9 cellular contexts compared by ENCODE assay signal in genomic region chr3:42024578-42025387, GRCh38.
DNase-seq lines count a peak whose midpoint lies in the region; ATAC-seq, FAIRE-seq and TF ChIP-seq lines count a peak whose summit lies in the region.
"Had no signal": no experiment of that assay in that cellular context is flagged by ENCODE, and none has a peak within 500 bp of the region (broad histone marks: within the 10 kb centered on the region; RNA-seq: fewer than 3 reads in every experiment).

No MANE protein-coding gene starts in this region.

- peaks cover 8% of the 10 kb centered on the region for H3K9me3 Mint-ChIP-seq in mesothelial cell of epicardium

- POLR2A ChIA-PET in A549 (lab: Yijun Ruan, JAX) = no interaction called here

- ATAC-seq in A549 (peak; percentile 45 to 53; a peak in 4 of 6 replicates), HG02623 (IDR thresholded peaks at IDR 0.05; ENCODE audit: unreplicated experiment) (no peak), GM21381 (IDR thresholded peaks at IDR 0.05; ENCODE audit: unreplicated experiment) (no peak), HG03457 (IDR thresholded peaks at IDR 0.05; ENCODE audit: unreplicated experiment) (no peak)

- WGBS in A549 (ENCODE audit: missing lambda C conversion rate) = 49% methylated on average over 10 of the region's 10 CpGs

- peak overlapping the region; percentile 99 for H3K27ac Mint-ChIP-seq in mesothelial cell of epicardium

- TF ChIP-seq EP300 in A549 (IDR thresholded peaks at IDR 0.05) = no peak

- H3K27me3 Mint-ChIP-seq in mesothelial cell of epicardium (ENCODE audit: low read depth) = no peaks in the 10 kb centered on the region

- CTCF ChIA-PET in A549 (lab: Yijun Ruan, JAX) = interaction anchor here (1.0 to 1.5 kb wide), 3 partner anchors 9 to 75 kb away, joined by 3 to 4 read pairs (median 4); no protein-coding TSS in a partner anchor

- TF ChIP-seq CTCF in A549 (IDR thresholded peaks at IDR 0.05) (no peak), mesothelial cell of epicardium (IDR thresholded peaks at IDR 0.05; ENCODE audit: unreplicated experiment) (no peak)

- TF ChIP-seq POLR2A in A549 (IDR thresholded peaks at IDR 0.05; ENCODE audit: low read length) = no peak

- DNase-seq in A549 (ENCODE audit: low read depth in 1 of 2, low spot score in 1 of 2) (no peak), mesothelial cell of epicardium (ENCODE audit: low spot score in 2 of 2, unreplicated experiment in 2 of 2) (peak in 1 of 2 experiments; percentile 45), RCC 7860 (ENCODE audit: low spot score) (no peak)

- H3K9me3 ChIP-seq in A549 = no peaks in the 10 kb centered on the region
- H3K9me3 ChIP-seq in HUES48 (ENCODE audit: control insufficient read depth, insufficient read depth, low read length) = no peaks in the 10 kb centered on the region

- H3K4me1 Mint-ChIP-seq in mesothelial cell of epicardium = peaks cover 63% of the 10 kb centered on the region

- H3K9ac ChIP-seq in HUES48 (ENCODE audit: low read depth, low read length) = peak overlapping the region; percentile 23

- no peak for TF ChIP-seq RAD21 in A549 (conservative IDR thresholded peaks at IDR 0.05 in 1 of 2, IDR thresholded peaks at IDR 0.05 in 1 of 2)

- peaks cover 50% of the 10 kb centered on the region for H3K4me1 ChIP-seq in A549
- peaks cover 46% of the 10 kb centered on the region for H3K4me1 ChIP-seq in HUES48 (ENCODE audit: control insufficient read depth, insufficient read depth, low read length)

- no peaks in the 10 kb centered on the region for H3K36me3 ChIP-seq in HUES48 (ENCODE audit: control insufficient read depth, insufficient read depth, low read length)

- peak overlapping the region; percentile 46 for H3K4me3 Mint-ChIP-seq in mesothelial cell of epicardium

- H3K36me3 Mint-ChIP-seq in mesothelial cell of epicardium = peaks cover 7% of the 10 kb centered on the region

- H3K4me3 ChIP-seq in A549 (0 out of 3 replicates have a peak overlapping the region, but pooled peaks have one; percentile 15), HUES48 (ENCODE audit: low read depth, low read length) (peak overlapping the region; percentile 51)

- peak overlapping the region; percentile 82 for H3K4me2 ChIP-seq in A549

- H3K27ac ChIP-seq in A549 (peak overlapping the region; percentile 68 to 82), HUES48 (ENCODE audit: low read depth, low read length) (peak overlapping the region; percentile 96), cingulate gyrus (ENCODE audit: low read depth, low read length) (peak overlapping the region; percentile 57)

- H3K27me3 ChIP-seq in HUES48 (ENCODE audit: control insufficient read depth, insufficient read depth, low read length) = no peaks in the 10 kb centered on the region

- no peak for FAIRE-seq in A549 (lab: Jason Lieb, UNC)
- FAIRE-seq in RCC 7860 (lab: Jason Lieb, UNC) = no peak
- FAIRE-seq: G401.6 had no signal

TF ChIP-seq in A549, 52 proteins besides CTCF, POLR2A, EP300 and RAD21:
- no peak for TF ChIP-seq ELK1 (IDR thresholded peaks at IDR 0.05; ENCODE audit: low read depth, low read length)
- no peak for TF ChIP-seq NPAS2 (CRISPR knock-in tag; IDR thresholded peaks at IDR 0.05; ENCODE audit: borderline replicate concordance)
- TF ChIP-seq MAFK (IDR thresholded peaks at IDR 0.05; ENCODE audit: partially characterized antibody) = no peak
- TF ChIP-seq JUN (IDR thresholded peaks at IDR 0.05) = no peak
- TF ChIP-seq CEBPB (IDR thresholded peaks at IDR 0.05) = no peak
- TF ChIP-seq PBX3 (IDR thresholded peaks at IDR 0.05) = no peak
- no peak for TF ChIP-seq FOSB (CRISPR knock-in tag; IDR thresholded peaks at IDR 0.05)
- TF ChIP-seq ZC3H11A (IDR thresholded peaks at IDR 0.05) = no peak

Comparison
In these comparisons a context has a peak if more than half of its experiments do, and no peak if none do; other contexts are left out.
1. ATAC-seq: peak in A549 (2 of 2); none in HG02623 (single experiment), GM21381 (single experiment) and HG03457 (single experiment).
2. Peak in every context shown above with its lines, with median percentiles within 50 percentile points of each other: H3K27ac ChIP-seq.